In the genomic region with DNA sequence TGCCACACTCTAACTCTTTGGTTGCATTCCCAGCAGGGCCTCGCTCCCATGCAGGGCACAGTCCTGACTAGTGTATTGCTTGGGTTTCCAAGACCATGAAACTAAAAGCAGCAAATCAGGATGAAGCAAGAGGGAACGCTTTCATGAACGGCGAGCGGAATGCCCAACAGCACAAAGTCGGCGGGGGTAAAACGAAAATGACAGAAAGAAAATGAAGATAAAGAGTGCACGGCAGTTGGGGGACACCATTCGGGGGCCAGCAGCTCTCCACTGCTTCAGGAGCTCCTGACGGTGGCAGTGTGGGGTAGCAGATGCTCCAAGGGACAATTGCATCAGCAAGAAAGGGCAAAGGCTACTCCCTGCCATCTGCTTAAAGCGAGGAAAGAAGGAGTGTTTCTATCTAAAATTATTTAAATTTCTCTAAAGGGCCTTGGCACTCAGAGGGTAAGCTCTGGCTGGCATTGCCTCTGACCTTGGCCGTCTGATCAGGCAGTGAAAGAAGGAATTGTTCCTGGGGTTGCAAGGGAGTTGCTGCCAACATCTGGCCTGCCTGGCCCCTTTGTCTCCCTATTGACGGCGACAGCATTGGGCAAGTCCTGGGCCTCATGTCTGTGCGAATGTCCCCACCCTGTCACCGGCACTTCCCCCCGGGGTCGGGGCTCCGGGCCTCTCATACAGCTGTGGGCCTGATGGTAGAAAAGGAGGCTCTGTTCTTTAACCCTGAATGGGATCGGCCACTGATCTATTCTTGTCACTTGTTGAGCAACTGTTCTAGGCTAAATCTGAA, we compare ENCODE assay signal across 12 cellular contexts.
A peak's percentile ranks its signal among the peaks of the same experiment; 100 is the strongest.
DNase-seq lines count a peak whose midpoint lies in the region; ATAC-seq, FAIRE-seq and TF ChIP-seq lines count a peak whose summit lies in the region.
"Had no signal": no experiment of that assay in that cellular context is flagged by ENCODE, and none has a peak within 500 bp of the region (broad histone marks: within the 10 kb centered on the region; RNA-seq: fewer than 3 reads in every experiment).

No MANE protein-coding gene starts in this region.

- peaks cover 9% of the 10 kb centered on the region; the same call in 1 of the 2 replicates for H3K36me3 ChIP-seq in PC-9 (ENCODE audit: low read depth)
- H3K36me3 ChIP-seq in muscle layer of duodenum (ENCODE audit: control insufficient read depth in 1 of 2, insufficient read depth in 2 of 2, low read length in 2 of 2): no peaks in the 10 kb centered on the region

- CTCF ChIA-PET in PC-9 (lab: Charles Lee): no interaction called here
- CTCF ChIA-PET in activated CD8-positive, alpha-beta T cell treated with anti-CD3 and anti-CD28 coated beads for 36 hours (lab: Charles Lee): no interaction called here

- H3K27ac Mint-ChIP-seq in activated CD8-positive, alpha-beta T cell treated with anti-CD3 and anti-CD28 coated beads for 36 hours: no peak overlapping the region
- H3K27ac Mint-ChIP-seq: activated naive CD8-positive, alpha-beta T cell treated with anti-CD3 and anti-CD28 coated beads, Interleukin-2, amount 10 ng/mL, durations not matched to agents 7 days and 5 days had no signal

- intact Hi-C loops in PC-9 (cut with micrococcal nuclease; ENCODE audit: unreplicated experiment): loop anchor here (5.0 kb wide), 1 partner anchor 136 kb away; no protein-coding TSS in a partner anchor
- intact Hi-C loops in activated CD8-positive, alpha-beta T cell treated with anti-CD3 and anti-CD28 coated beads for 36 hours (cut with micrococcal nuclease): no loop called here

- no peak for FAIRE-seq in GM12891 (lab: Jason Lieb, UNC)
- FAIRE-seq: islet of Langerhans had no signal

- no peak overlapping the region for H3K4me3 Mint-ChIP-seq in activated CD8-positive, alpha-beta T cell treated with anti-CD3 and anti-CD28 coated beads for 36 hours
- H3K4me3 Mint-ChIP-seq: activated naive CD8-positive, alpha-beta T cell treated with anti-CD3 and anti-CD28 coated beads, Interleukin-2, amount 10 ng/mL, durations not matched to agents 7 days and 5 days; CD4-positive, alpha-beta memory T cell had no signal

- no peaks in the 10 kb centered on the region for H3K4me1 Mint-ChIP-seq in activated CD8-positive, alpha-beta T cell treated with anti-CD3 and anti-CD28 coated beads for 36 hours (ENCODE audit: low read depth)

- peaks cover 85% of the 10 kb centered on the region for H3K79me2 ChIP-seq in PC-9 (ENCODE audit: low read depth)

- H3K9me3 ChIP-seq in PC-9 (ENCODE audit: insufficient read depth, low read depth) (no peaks in the 10 kb centered on the region), muscle layer of duodenum (ENCODE audit: control insufficient read depth in 1 of 2, low read length in 2 of 2) (no peaks in the 10 kb centered on the region)

- peaks cover 57% of the 10 kb centered on the region for H3F3A ChIP-seq in PC-9 (ENCODE audit: insufficient read depth, low read depth)

- no peak overlapping the region for H3K4me3 ChIP-seq in PC-9
- H3K4me3 ChIP-seq in muscle layer of duodenum (ENCODE audit: low read depth in 1 of 2, low read length in 2 of 2): no peak overlapping the region

- peak; percentile 90 for DNase-seq in Ammon's horn (ENCODE audit: low spot score)
- DNase-seq in PC-9: peak in 1 of 2 experiments; percentile 9
- DNase-seq in fibroblast of gingiva (ENCODE audit: low read depth): peak; percentile 14
- no peak for DNase-seq in GM12891 (ENCODE audit: insufficient read length, low spot score)
- no peak for DNase-seq in activated CD8-positive, alpha-beta T cell treated with anti-CD3 and anti-CD28 coated beads for 36 hours
- DNase-seq: activated naive CD8-positive, alpha-beta T cell treated with anti-CD3 and anti-CD28 coated beads, Interleukin-2, amount 10 ng/mL, durations not matched to agents 7 days and 5 days; CD4-positive, alpha-beta memory T cell; stimulated activated CD4-positive, alpha-beta T cell treated with anti-CD3 and anti-CD28 coated beads, Interleukin-2, amount 100 ng/mL, for 24 hours had no signal

- H3K9me3 Mint-ChIP-seq in activated CD8-positive, alpha-beta T cell treated with anti-CD3 and anti-CD28 coated beads for 36 hours: no peaks in the 10 kb centered on the region
- H3K9me3 Mint-ChIP-seq: activated naive CD8-positive, alpha-beta T cell treated with anti-CD3 and anti-CD28 coated beads, Interleukin-2, amount 10 ng/mL, durations not matched to agents 7 days and 5 days; CD4-positive, alpha-beta memory T cell had no signal

- ATAC-seq in GM19395 (IDR thresholded peaks at IDR 0.05; ENCODE audit: unreplicated experiment) (no peak), GM18505 (IDR thresholded peaks at IDR 0.05; ENCODE audit: unreplicated experiment) (no peak)
- ATAC-seq in activated CD8-positive, alpha-beta T cell treated with anti-CD3 and anti-CD28 coated beads for 36 hours: no peak

- no peaks in the 10 kb centered on the region for H3K9me2 ChIP-seq in PC-9 (ENCODE audit: insufficient read depth)

- 0 out of 2 replicates have a peak overlapping the region, but pooled peaks have one; percentile 72 for H3K4me2 ChIP-seq in PC-9

- H3K27ac ChIP-seq in PC-9: peak overlapping the region; percentile 92; the same call in 1 of the 2 replicates
- H3K27ac ChIP-seq in muscle layer of duodenum (ENCODE audit: low read length): peak overlapping the region; percentile 72

- H3K27me3 ChIP-seq in PC-9 (ENCODE audit: insufficient read depth, low read depth) (no peaks in the 10 kb centered on the region), muscle layer of duodenum (ENCODE audit: low read depth, low read length) (no peaks in the 10 kb centered on the region)

- H4K20me1 ChIP-seq in PC-9 (ENCODE audit: insufficient read depth): peaks cover 6% of the 10 kb centered on the region; the same call in 1 of the 2 replicates

- TF ChIP-seq CTCF in PC-9 (conservative IDR thresholded peaks at IDR 0.05): no peak
- no peak for TF ChIP-seq CTCF in activated CD8-positive, alpha-beta T cell treated with anti-CD3 and anti-CD28 coated beads for 36 hours (IDR thresholded peaks at IDR 0.05)

- no peaks in the 10 kb centered on the region for H3K27me3 Mint-ChIP-seq in activated CD8-positive, alpha-beta T cell treated with anti-CD3 and anti-CD28 coated beads for 36 hours
- H3K27me3 Mint-ChIP-seq: activated naive CD8-positive, alpha-beta T cell treated with anti-CD3 and anti-CD28 coated beads, Interleukin-2, amount 10 ng/mL, durations not matched to agents 7 days and 5 days; CD4-positive, alpha-beta memory T cell had no signal

- no TSS peak for BruUV-seq in PC-9 (replicated peaks; lab: Mats Ljungman, UMichigan)

- H2AFZ ChIP-seq in PC-9: no peak overlapping the region

- POLR2A ChIA-PET in PC-9 (lab: Charles Lee; ENCODE audit: unreplicated experiment): no interaction called here
- POLR2A ChIA-PET in activated CD8-positive, alpha-beta T cell treated with anti-CD3 and anti-CD28 coated beads for 36 hours (lab: Charles Lee): no interaction called here

- TF ChIP-seq POLR2A in GM12891 (IDR thresholded peaks at IDR 0.05; ENCODE audit: low read depth, low read length) (no peak), GM18505 (IDR thresholded peaks at IDR 0.05; ENCODE audit: borderline replicate concordance, extremely low read depth, insufficient read depth, insufficient read length) (no peak)

- H3K4me1 ChIP-seq in PC-9 (replicated peaks; ENCODE audit: insufficient read depth): peaks cover 80% of the 10 kb centered on the region
- peaks cover 0 to 5% of the 10 kb centered on the region in 2 donors for H3K4me1 ChIP-seq in muscle layer of duodenum (ENCODE audit: control insufficient read depth in 1 of 2, insufficient read depth in 2 of 2, low read length in 2 of 2)

- no peaks in the 10 kb centered on the region for H3K36me3 Mint-ChIP-seq in activated CD8-positive, alpha-beta T cell treated with anti-CD3 and anti-CD28 coated beads for 36 hours (ENCODE audit: low read depth)

TF ChIP-seq in GM12891, 5 proteins besides CTCF, POLR2A, EP300 and RAD21:
- TF ChIP-seq PAX5 (IDR thresholded peaks at IDR 0.05; ENCODE audit: insufficient read depth, low read length, severe bottlenecking): no peak
- no peak for TF ChIP-seq TAF1 (IDR thresholded peaks at IDR 0.05; ENCODE audit: low read depth, low read length)
- no peak for TF ChIP-seq SPI1 (IDR thresholded peaks at IDR 0.05; ENCODE audit: low read depth, low read length)
- TF ChIP-seq POU2F2 (IDR thresholded peaks at IDR 0.05; ENCODE audit: low read depth, low read length): no peak
- TF ChIP-seq POLR2AphosphoS5 (IDR thresholded peaks at IDR 0.05; ENCODE audit: low read depth, low read length): no peak

Comparison
In these comparisons a context has a peak if more than half of its experiments do, and no peak if none do; other contexts are left out.
1. DNase-seq: peak in Ammon's horn (single experiment) and fibroblast of gingiva (single experiment); none in GM12891 (single experiment) and activated CD8-positive, alpha-beta T cell treated with anti-CD3 and anti-CD28 coated beads for 36 hours (single experiment).